In the genomic region with DNA sequence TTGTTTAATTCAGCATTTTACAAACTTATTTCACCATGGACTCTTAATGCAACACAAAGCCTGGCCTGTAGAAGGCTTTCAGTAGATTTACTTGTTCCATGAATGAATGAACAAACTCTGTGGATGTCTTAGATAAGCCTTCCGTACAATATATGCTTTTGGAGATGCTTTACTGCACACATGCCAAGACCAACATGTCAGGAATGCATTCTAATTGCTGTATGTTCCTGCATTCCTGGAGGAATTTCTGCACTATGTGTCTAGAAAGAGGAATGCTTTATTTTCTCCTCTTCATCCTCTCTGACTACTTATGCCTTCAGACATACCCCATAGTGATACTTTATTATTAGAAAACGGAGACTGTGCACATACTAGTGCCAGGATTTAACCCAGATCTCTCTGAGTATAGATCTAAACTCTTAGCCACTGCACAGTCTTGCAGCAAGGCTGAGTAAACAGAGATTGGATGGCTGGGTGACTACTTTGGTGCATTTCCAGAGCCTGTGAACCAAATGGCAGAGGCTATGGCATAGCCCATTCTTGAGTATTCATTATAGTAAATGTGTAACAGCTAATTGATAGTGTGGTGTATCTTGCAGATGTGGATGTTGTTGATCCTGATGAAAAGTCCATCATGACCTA, we compare ENCODE assay signal across 26 cellular contexts.
DNase-seq lines count a peak whose midpoint lies in the region; FAIRE-seq and TF ChIP-seq lines count a peak whose summit lies in the region.
"Had no signal": no experiment of that assay in that cellular context is flagged by ENCODE, and none has a peak within 500 bp of the region (broad histone marks: within the 10 kb centered on the region; RNA-seq: fewer than 3 reads in every experiment).

No MANE protein-coding gene starts in this region.

- peak; percentile 82 for FAIRE-seq in urothelium cell line (lab: Jason Lieb, UNC)
- FAIRE-seq: colon had no signal

- no peak overlapping the region for H3K4me3 Mint-ChIP-seq in activated T-cell treated with anti-CD3 and anti-CD28 coated beads, Interleukin-2, amount 50 U/mL, for 24 hours
- H3K4me3 Mint-ChIP-seq: activated naive CD8-positive, alpha-beta T cell treated with anti-CD3 and anti-CD28 coated beads for 36 hours; B cell; CD8-positive, alpha-beta memory T cell; memory B cell had no signal

- no peak overlapping the region for H3K27ac ChIP-seq in WERI-Rb-1
- H3K27ac ChIP-seq: psoas muscle had no signal

- no peak for TF ChIP-seq CTCF in astrocyte of the cerebellum (IDR thresholded peaks at IDR 0.05; ENCODE audit: low read depth, low read length, missing control alignments)
- TF ChIP-seq CTCF in fibroblast of pulmonary artery (IDR thresholded peaks at IDR 0.05; ENCODE audit: low read length, missing control alignments), result no peak
- TF ChIP-seq CTCF in WERI-Rb-1 (IDR thresholded peaks at IDR 0.05; ENCODE audit: low read depth, low read length), result no peak

- no peaks in the 10 kb centered on the region for H3K9me3 ChIP-seq in WERI-Rb-1 (ENCODE audit: severe bottlenecking)
- H3K9me3 ChIP-seq: psoas muscle had no signal

- H3K36me3 ChIP-seq in WERI-Rb-1, result peaks cover 13% of the 10 kb centered on the region

- no peaks in the 10 kb centered on the region for H3K9me3 Mint-ChIP-seq in activated T-cell treated with anti-CD3 and anti-CD28 coated beads, Interleukin-2, amount 50 U/mL, for 24 hours
- H3K9me3 Mint-ChIP-seq: activated naive CD8-positive, alpha-beta T cell treated with anti-CD3 and anti-CD28 coated beads for 36 hours; activated T-helper 2 cell treated with anti-CD3 and anti-CD28 coated beads, Interferon-gamma antibody, Interleukin-2, Interleukin-4, amounts not matched to agents 10 μg/mL and 5 μg/mL and 100 μg/mL, durations not matched to agents 14 hours and 24 hours and 36 hours; CD8-positive, alpha-beta memory T cell; memory B cell had no signal

- DNase-seq in NCI-H510A treated with DMSO at 0.1 percent for 48 hours (lab: John Stamatoyannopoulos, UW), result peak; percentile 48
- no peak for DNase-seq in NCI-H510A (lab: John Stamatoyannopoulos, UW)
- peak; percentile 45 for DNase-seq in astrocyte of the cerebellum (ENCODE audit: low read depth)
- peak; percentile 56 for DNase-seq in fibroblast of pulmonary artery (ENCODE audit: low read depth)
- no peak for DNase-seq in urothelium cell line (ENCODE audit: low spot score)
- DNase-seq in NCI-H187 treated with DMSO at 0.1 percent for 48 hours (lab: John Stamatoyannopoulos, UW), result no peak
- DNase-seq in WERI-Rb-1, result no peak
- DNase-seq in activated T-cell treated with anti-CD3 and anti-CD28 coated beads, Interleukin-2, amount 50 U/mL, for 24 hours, result no peak
- DNase-seq: 8988T; activated CD4-positive, alpha-beta T cell treated with anti-CD3 and anti-CD28 coated beads, Interleukin-2, amount 50 U/mL, for 48 hours; activated CD8-positive, alpha-beta memory T cell treated with anti-CD3 and anti-CD28 coated beads, Interleukin-2, amount 50 U/mL, for 4 hours; activated naive CD8-positive, alpha-beta T cell treated with anti-CD3 and anti-CD28 coated beads for 36 hours; CD8-positive, alpha-beta memory T cell; DMS79 treated with DMSO at 0.1 percent for 48 hours; glutamatergic neuron; HCEC 1CT; Kasumi-1; MV-4-11; NCI-H1694; NCI-H748 treated with DMSO at 0.1 percent for 48 hours; nucleus accumbens; psoas muscle had no signal

- no peaks in the 10 kb centered on the region for H3K27me3 Mint-ChIP-seq in activated T-cell treated with anti-CD3 and anti-CD28 coated beads, Interleukin-2, amount 50 U/mL, for 24 hours
- H3K27me3 Mint-ChIP-seq: activated naive CD8-positive, alpha-beta T cell treated with anti-CD3 and anti-CD28 coated beads for 36 hours; B cell; CD8-positive, alpha-beta memory T cell; memory B cell had no signal

- no peak overlapping the region for H3K27ac Mint-ChIP-seq in activated T-cell treated with anti-CD3 and anti-CD28 coated beads, Interleukin-2, amount 50 U/mL, for 24 hours
- H3K27ac Mint-ChIP-seq: activated naive CD8-positive, alpha-beta T cell treated with anti-CD3 and anti-CD28 coated beads for 36 hours; activated T-helper 2 cell treated with anti-CD3 and anti-CD28 coated beads, Interferon-gamma antibody, Interleukin-2, Interleukin-4, amounts not matched to agents 10 μg/mL and 5 μg/mL and 100 μg/mL, durations not matched to agents 14 hours and 24 hours and 36 hours; B cell; memory B cell had no signal

- no peaks in the 10 kb centered on the region for H3K4me1 Mint-ChIP-seq in activated T-cell treated with anti-CD3 and anti-CD28 coated beads, Interleukin-2, amount 50 U/mL, for 24 hours (ENCODE audit: low read depth)
- H3K4me1 Mint-ChIP-seq: activated naive CD8-positive, alpha-beta T cell treated with anti-CD3 and anti-CD28 coated beads for 36 hours; B cell; memory B cell had no signal

- in situ Hi-C loops in astrocyte of the cerebellum (cut with HindIII; ENCODE audit: low sequenced_read_pairs), result no loop called here

- H3K4me3 ChIP-seq in astrocyte of the cerebellum (ENCODE audit: low read depth, low read length) (no peak overlapping the region), fibroblast of pulmonary artery (replicated peaks; ENCODE audit: low read depth, low read length) (no peak overlapping the region), WERI-Rb-1 (ENCODE audit: low read depth, low read length) (no peak overlapping the region)
- H3K4me3 ChIP-seq: psoas muscle had no signal

- H3K27me3 ChIP-seq in WERI-Rb-1 (ENCODE audit: insufficient read depth, low read depth, severe bottlenecking), result no peaks in the 10 kb centered on the region

- H3K36me3 Mint-ChIP-seq in activated T-cell treated with anti-CD3 and anti-CD28 coated beads, Interleukin-2, amount 50 U/mL, for 24 hours (ENCODE audit: low read depth), result peaks cover 47% of the 10 kb centered on the region
- H3K36me3 Mint-ChIP-seq: memory B cell had no signal

Comparison
In these comparisons a context has a peak if more than half of its experiments do, and no peak if none do; other contexts are left out.
1. DNase-seq: peak in NCI-H510A treated with DMSO at 0.1 percent for 48 hours (single experiment), astrocyte of the cerebellum (single experiment) and fibroblast of pulmonary artery (single experiment); none in NCI-H510A (single experiment), urothelium cell line (single experiment), NCI-H187 treated with DMSO at 0.1 percent for 48 hours (single experiment), WERI-Rb-1 (single experiment) and activated T-cell treated with anti-CD3 and anti-CD28 coated beads, Interleukin-2, amount 50 U/mL, for 24 hours (single experiment).